19 cellular contexts compared by ENCODE assay signal in the genomic region with DNA sequence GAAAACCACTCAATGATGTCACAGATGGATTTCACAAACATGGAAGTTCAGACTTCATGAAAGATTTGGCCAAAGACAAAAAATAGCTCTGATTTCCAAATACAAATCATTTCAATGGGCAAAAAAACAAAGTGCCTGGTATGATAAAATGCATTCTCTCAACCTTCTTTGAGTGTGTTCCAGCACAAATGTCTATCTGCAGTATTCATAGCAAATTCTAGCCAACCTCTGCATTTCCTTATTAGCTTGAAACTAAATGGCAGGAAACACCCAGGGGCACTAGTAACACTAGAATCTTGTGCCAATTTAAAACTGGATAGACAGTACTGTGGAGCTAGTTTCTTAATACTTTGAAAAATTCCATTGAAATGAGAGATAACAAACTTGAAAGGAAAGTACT. TPM values are rescaled to one million over a fixed set of nuclear protein-coding genes. Genes with fewer than 3 reads are reported as not detected.
"Had no signal": no experiment of that assay in that cellular context is flagged by ENCODE, and none has a peak within 500 bp of the region (broad histone marks: within the 10 kb centered on the region; RNA-seq: fewer than 3 reads in every experiment).

No MANE protein-coding gene starts in this region.

- H3K4me1 ChIP-seq: ascending aorta, gastrocnemius medialis, left ventricle myocardium inferior, psoas muscle, testis had no signal

- DNase-seq: activated CD4-positive, alpha-beta memory T cell treated with anti-CD3 and anti-CD28 coated beads, Interleukin-2, amount 10 ng/mL, durations not matched to agents 7 days and 5 days; activated naive CD8-positive, alpha-beta T cell treated with anti-CD3 and anti-CD28 coated beads, Interleukin-2, amount 10 ng/mL, durations not matched to agents 7 days and 5 days; activated T-cell treated with anti-CD3 and anti-CD28 coated beads, Interleukin-2, amount 50 U/mL, for 48 hours; caudate nucleus; effector memory CD4-positive, alpha-beta T cell; erythroblast; gastrocnemius medialis; kidney; left ventricle myocardium inferior; mesenchymal stem cell; psoas muscle; stimulated activated CD4-positive, alpha-beta T cell treated with anti-CD3 and anti-CD28 coated beads, Interleukin-4, amount 100 ng/mL, for 24 hours; stimulated activated naive CD8-positive, alpha-beta T cell treated with anti-CD3 and anti-CD28 coated beads, Interleukin-15, amount 100 ng/mL, for 72 hours; T-helper 9 cell; testis had no signal

- H3K27me3 ChIP-seq: ascending aorta, gastrocnemius medialis, testis had no signal

- H3K27ac ChIP-seq: ascending aorta, coronary artery, gastrocnemius medialis, left ventricle myocardium inferior, psoas muscle, testis had no signal

- H3K4me3 ChIP-seq: ascending aorta, coronary artery, gastrocnemius medialis, left ventricle myocardium inferior, psoas muscle, testis had no signal

- ATAC-seq: gastrocnemius medialis; natural killer cell treated with Interleukin-12 subunit alpha and Interleukin-12 subunit beta and Interleukin-15 and Interleukin-18, amount 100 ng/mL, for 72 hours; psoas muscle; sciatic nerve; stimulated activated naive CD8-positive, alpha-beta T cell treated with anti-CD3 and anti-CD28 coated beads, Interleukin-15, amount 100 ng/mL, for 72 hours had no signal

- H3K36me3 ChIP-seq: ascending aorta, gastrocnemius medialis, left ventricle myocardium inferior had no signal

- H3K9me3 ChIP-seq: ascending aorta, gastrocnemius medialis, psoas muscle, testis had no signal

RNA-seq across cellular contexts. Expression of a gene that starts 42.9 kb away (rescaled TPM):
- total RNA-seq: activated CD4-positive, alpha-beta memory T cell treated with anti-CD3 and anti-CD28 coated beads, Interleukin-2, amount 10 ng/mL, durations not matched to agents 7 days and 5 days; activated naive CD8-positive, alpha-beta T cell treated with anti-CD3 and anti-CD28 coated beads, Interleukin-2, amount 10 ng/mL, durations not matched to agents 7 days and 5 days; natural killer cell treated with Interleukin-12 subunit alpha and Interleukin-12 subunit beta and Interleukin-15 and Interleukin-18, amount 100 ng/mL, for 72 hours had no signal
